ENCODE assay signal across 8 cellular contexts in genomic region chr9:131394464-131395026, GRCh38. TPM values are rescaled to one million over a fixed set of nuclear protein-coding genes. Genes with fewer than 3 reads are reported as not detected.
A peak's percentile ranks its signal among the peaks of the same experiment; 100 is the strongest.
DNase-seq lines count a peak whose midpoint lies in the region; ATAC-seq and TF ChIP-seq lines count a peak whose summit lies in the region.

No MANE protein-coding gene starts in this region.

- peak overlapping the region; percentile 85 for H2BK120ac ChIP-seq in trophoblast cell (ENCODE audit: insufficient read depth, low read length, poor library complexity)

- no CpG with 5 or more reads among the region's 61 CpGs for WGBS in trophoblast cell (ENCODE audit: extremely low coverage, insufficient coverage, insufficient read length)

- H3K9me3 Mint-ChIP-seq in glutamatergic neuron (ENCODE audit: unreplicated experiment) = peaks cover 15% of the 10 kb centered on the region

- no peaks in the 10 kb centered on the region for H3K27me3 ChIP-seq in trophoblast cell (ENCODE audit: insufficient read depth, low read length)

- no peak for TF ChIP-seq CTCF in GM12875 (IDR thresholded peaks at IDR 0.05; ENCODE audit: borderline replicate concordance, insufficient read depth, low read depth, low read length)
- TF ChIP-seq CTCF in glutamatergic neuron (IDR thresholded peaks at IDR 0.05; ENCODE audit: partially characterized antibody, unreplicated experiment) = peak; percentile 11

- H2BK12ac ChIP-seq in trophoblast cell (ENCODE audit: low read length) = no peak overlapping the region

- H3K27ac Mint-ChIP-seq in glutamatergic neuron (ENCODE audit: unreplicated experiment) = peak overlapping the region; percentile 96

- DNase-seq in OCI-M1 (lab: John Stamatoyannopoulos, UW) = peak; percentile 47
- DNase-seq in activated naive CD4-positive, alpha-beta T cell treated with anti-CD3 and anti-CD28 coated beads, Interleukin-2, amount 50 U/mL, for 16 hours = peak; percentile 64
- DNase-seq in glutamatergic neuron = peak; percentile 72
- DNase-seq in trophoblast cell = no peak
- no peak for DNase-seq in SHP77 treated with DMSO at 0.1 percent for 48 hours (lab: John Stamatoyannopoulos, UW)

- ATAC-seq in HG02571 (IDR thresholded peaks at IDR 0.05; ENCODE audit: unreplicated experiment) (peak; percentile 31), HG03469 (IDR thresholded peaks at IDR 0.05; ENCODE audit: unreplicated experiment) (no peak)

- no peaks in the 10 kb centered on the region for H3K36me3 Mint-ChIP-seq in glutamatergic neuron (ENCODE audit: unreplicated experiment)

- H3K36me3 ChIP-seq in trophoblast cell (ENCODE audit: control insufficient read depth in 1 of 2, insufficient read depth in 2 of 2, low read length in 2 of 2) = peaks cover 0 to 2% of the 10 kb centered on the region in 2 experiments

- no peak overlapping the region for H3K23ac ChIP-seq in trophoblast cell (ENCODE audit: low read length)

- peaks cover 13% of the 10 kb centered on the region for H3K27me3 Mint-ChIP-seq in glutamatergic neuron (ENCODE audit: unreplicated experiment)

- H4K91ac ChIP-seq in trophoblast cell (ENCODE audit: low read depth, low read length) = peak overlapping the region; percentile 98

- peak overlapping the region; percentile 96 for H2BK5ac ChIP-seq in trophoblast cell (ENCODE audit: low read depth, low read length, poor library complexity)

- H3K4me1 ChIP-seq in trophoblast cell (ENCODE audit: control insufficient read depth in 1 of 2, insufficient read depth in 2 of 2, low read length in 2 of 2) = peaks cover 20 to 26% of the 10 kb centered on the region in 2 experiments

- H3K79me2 ChIP-seq in trophoblast cell (ENCODE audit: control insufficient read depth, insufficient read depth, low read length, poor library complexity) = peaks cover 28% of the 10 kb centered on the region

- H3K9me3 ChIP-seq in trophoblast cell (ENCODE audit: insufficient read depth, low read depth, low read length) = no peaks in the 10 kb centered on the region

- peak overlapping the region; percentile 89 for H4K8ac ChIP-seq in trophoblast cell (ENCODE audit: low read depth, low read length)

- peak overlapping the region; percentile 97 for H3K4ac ChIP-seq in trophoblast cell (ENCODE audit: low read depth, low read length)

- peaks cover 25% of the 10 kb centered on the region for H3K79me1 ChIP-seq in trophoblast cell (ENCODE audit: low read length)

- peak overlapping the region; percentile 97 for H2AK5ac ChIP-seq in trophoblast cell (ENCODE audit: low read length)

- H3K4me3 Mint-ChIP-seq in glutamatergic neuron (ENCODE audit: unreplicated experiment) = peak overlapping the region; percentile 99

- H2AFZ ChIP-seq in trophoblast cell (ENCODE audit: insufficient read depth, low read length, poor library complexity) = peak overlapping the region; percentile 77

- H3K4me3 ChIP-seq in GM12875 (ENCODE audit: low read depth, low read length) (peak overlapping the region; percentile 63), trophoblast cell (ENCODE audit: low read depth, low read length) (peak overlapping the region; percentile 92)

- H3K14ac ChIP-seq in trophoblast cell (ENCODE audit: low read length) = peak overlapping the region; percentile 98

- H3K4me2 ChIP-seq in trophoblast cell (ENCODE audit: low read length) = peak overlapping the region; percentile 76

- H3K4me1 Mint-ChIP-seq in glutamatergic neuron (ENCODE audit: low read depth, unreplicated experiment) = peaks cover 28% of the 10 kb centered on the region

- H3K9ac ChIP-seq in trophoblast cell (ENCODE audit: low read length) = peak overlapping the region; percentile 92

- peak overlapping the region; percentile 78 for H4K12ac ChIP-seq in trophoblast cell (ENCODE audit: low read depth, low read length)

- peak overlapping the region; percentile 98 for H3K27ac ChIP-seq in trophoblast cell (ENCODE audit: low read depth, low read length)

- peak overlapping the region; percentile 91 for H3K18ac ChIP-seq in trophoblast cell (ENCODE audit: low read length)

RNA-seq across cellular contexts. Expression of gene PRRC2B, which starts 0.7 kb away (rescaled TPM):
- 489 TPM for total RNA-seq in glutamatergic neuron (ENCODE audit: unreplicated experiment)
- 115 and 121 TPM in 2 replicates for polyA plus RNA-seq in trophoblast cell (2013)

Comparison
In these comparisons a context has a peak if more than half of its experiments do, and no peak if none do; other contexts are left out.
1. DNase-seq: peak in OCI-M1 (single experiment), activated naive CD4-positive, alpha-beta T cell treated with anti-CD3 and anti-CD28 coated beads, Interleukin-2, amount 50 U/mL, for 16 hours (single experiment) and glutamatergic neuron (single experiment); none in trophoblast cell (0 of 2) and SHP77 treated with DMSO at 0.1 percent for 48 hours (single experiment).